11 cellular contexts compared by ENCODE assay signal in the genomic region with DNA sequence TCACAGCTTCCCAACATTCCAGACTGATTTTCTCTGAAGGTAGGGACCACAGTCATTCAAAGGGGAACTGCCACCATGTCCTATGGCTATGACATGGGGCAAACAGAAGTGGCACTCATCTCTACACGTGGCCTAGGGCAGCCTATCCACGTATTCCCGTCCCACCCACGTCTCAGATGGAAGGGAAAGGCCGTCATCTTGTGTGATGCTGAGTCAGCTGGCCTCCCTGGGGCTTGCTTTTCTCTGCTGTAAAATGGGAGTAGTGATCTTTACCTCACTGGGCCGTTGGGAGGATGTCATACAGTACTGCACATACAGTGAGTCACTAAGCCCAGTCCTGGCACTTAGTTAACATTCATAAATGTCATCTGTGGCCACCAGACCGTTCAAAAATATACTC.
A peak's percentile ranks its signal among the peaks of the same experiment; 100 is the strongest.
DNase-seq lines count a peak whose midpoint lies in the region; ATAC-seq, FAIRE-seq and TF ChIP-seq lines count a peak whose summit lies in the region.
"Had no signal": no experiment of that assay in that cellular context is flagged by ENCODE, and none has a peak within 500 bp of the region (broad histone marks: within the 10 kb centered on the region; RNA-seq: fewer than 3 reads in every experiment).

No MANE protein-coding gene starts in this region.

- no peaks in the 10 kb centered on the region for H3K9me3 Mint-ChIP-seq in activated naive CD8-positive, alpha-beta T cell (ENCODE audit: low read depth)

- FAIRE-seq in RCC 7860 (lab: Jason Lieb, UNC): peak; percentile 79
- FAIRE-seq: pancreas had no signal

- ATAC-seq in psoas muscle (peak in 3 of 4 donors; percentile 29 to 46 (median 29)), GM21360 (IDR thresholded peaks at IDR 0.05; ENCODE audit: unreplicated experiment) (no peak)

- peaks cover 61% of the 10 kb centered on the region for H3K4me1 ChIP-seq in psoas muscle

- intact Hi-C loops in psoas muscle (cut with DNase I): no loop called here

- no peaks in the 10 kb centered on the region for H3K27me3 Mint-ChIP-seq in activated naive CD8-positive, alpha-beta T cell

- H3K27ac Mint-ChIP-seq in activated naive CD8-positive, alpha-beta T cell: peak overlapping the region; percentile 98

- no peaks in the 10 kb centered on the region for H3K9me3 ChIP-seq in psoas muscle
- H3K9me3 ChIP-seq: pancreas had no signal

- H3K36me3 Mint-ChIP-seq in activated naive CD8-positive, alpha-beta T cell: peaks cover 13% of the 10 kb centered on the region

- peak overlapping the region; percentile 87 for H3K4me3 Mint-ChIP-seq in activated naive CD8-positive, alpha-beta T cell

- peaks cover 83% of the 10 kb centered on the region for H3K4me1 Mint-ChIP-seq in activated naive CD8-positive, alpha-beta T cell (ENCODE audit: low read depth)

- WGBS in psoas muscle, 3 donors: 56 to 68% (median 61%) methylated on average over 7 of the region's 7 CpGs

- TF ChIP-seq CTCF in psoas muscle (IDR thresholded peaks at IDR 0.05) (no peak), GM10266 (IDR thresholded peaks at IDR 0.05; ENCODE audit: control insufficient read depth, insufficient read depth, low read depth, missing control alignments) (no peak)

- H3K27ac ChIP-seq in psoas muscle: peak overlapping the region; percentile 64
- H3K27ac ChIP-seq: PC-9 had no signal

- H3K36me3 ChIP-seq in psoas muscle (ENCODE audit: insufficient read depth in 1 of 2, low read depth in 1 of 2): no peaks in the 10 kb centered on the region
- H3K36me3 ChIP-seq: pancreas had no signal

- no peaks in the 10 kb centered on the region for H3K27me3 ChIP-seq in psoas muscle (ENCODE audit: insufficient read depth in 3 of 3, low read length in 2 of 3)
- H3K27me3 ChIP-seq: pancreas had no signal

- H3K4me3 ChIP-seq in psoas muscle: no peak overlapping the region
- H3K4me3 ChIP-seq: pancreas, PC-9 had no signal

- DNase-seq in AG20443 (ENCODE audit: low spot score) (peak; percentile 37), RCC 7860 (ENCODE audit: low spot score) (peak; percentile 91), psoas muscle (no peak), DMS 273 (lab: John Stamatoyannopoulos, UW; ENCODE audit: unreplicated experiment) (no peak), DMS153 treated with DMSO at 0.1 percent for 48 hours (lab: John Stamatoyannopoulos, UW; ENCODE audit: unreplicated experiment) (no peak), GM10266 (ENCODE audit: extremely low spot score) (no peak)
- DNase-seq: DND-41, PC-9 had no signal

Comparison
In these comparisons a context has a peak if more than half of its experiments do, and no peak if none do; other contexts are left out.
1. DNase-seq: peak in AG20443 (single experiment) and RCC 7860 (single experiment); none in psoas muscle (0 of 2), DMS 273 (single experiment), DMS153 treated with DMSO at 0.1 percent for 48 hours (single experiment) and GM10266 (single experiment).